Comparison of ENCODE assay signal across 9 cellular contexts in genomic region chr11:68128682-68129327, GRCh38. TPM values are rescaled to one million over a fixed set of nuclear protein-coding genes. Genes with fewer than 3 reads are reported as not detected.
DNase-seq lines count a peak whose midpoint lies in the region; ATAC-seq and TF ChIP-seq lines count a peak whose summit lies in the region.
"Had no signal": no experiment of that assay in that cellular context is flagged by ENCODE, and none has a peak within 500 bp of the region (broad histone marks: within the 10 kb centered on the region; RNA-seq: fewer than 3 reads in every experiment).

No MANE protein-coding gene starts in this region.

- DNase-seq in breast epithelium (ENCODE audit: low spot score in 2 of 2) (peak in 1 of 2 donors; percentile 49), MCF 10A (ENCODE audit: unreplicated experiment) (no peak), fibroblast of gingiva (ENCODE audit: low read depth) (peak; percentile 70), naive B cell (no peak)
- DNase-seq in activated effector memory CD4-positive, alpha-beta T cell treated with anti-CD3 and anti-CD28 coated beads, Interleukin-2, amount 50 U/mL, for 16 hours, result no peak
- no peak for DNase-seq in stimulated activated CD4-positive, alpha-beta T cell treated with anti-CD3 and anti-CD28 coated beads, Interleukin-4, amount 100 ng/mL, for 24 hours
- DNase-seq: NCI-H446 treated with DMSO at 0.1 percent for 48 hours had no signal

- peaks cover 9% of the 10 kb centered on the region for H3K9me3 Mint-ChIP-seq in MCF 10A (ENCODE audit: unreplicated experiment)
- peaks cover 4 to 16% (median 9%) of the 10 kb centered on the region in 7 donors for H3K9me3 Mint-ChIP-seq in naive B cell

- H3K36me3 Mint-ChIP-seq in MCF 10A (ENCODE audit: insufficient read depth, unreplicated experiment), result peaks cover 4% of the 10 kb centered on the region
- peaks cover 0 to 24% of the 10 kb centered on the region in 2 donors for H3K36me3 Mint-ChIP-seq in naive B cell

- ATAC-seq in naive B cell (ENCODE audit: low read depth in 2 of 2) (no peak), HG02840 (IDR thresholded peaks at IDR 0.05; ENCODE audit: low FRiP score, unreplicated experiment) (no peak), GM19467 (IDR thresholded peaks at IDR 0.05; ENCODE audit: unreplicated experiment) (no peak)

- no peaks in the 10 kb centered on the region for H3K9me3 ChIP-seq in breast epithelium

- no peaks in the 10 kb centered on the region for H3K4me1 Mint-ChIP-seq in MCF 10A (ENCODE audit: insufficient read depth, unreplicated experiment)
- H3K4me1 Mint-ChIP-seq in naive B cell, result peaks cover 3 to 7% (median 6%) of the 10 kb centered on the region in 3 donors

- H3K36me3 ChIP-seq in breast epithelium, result no peaks in the 10 kb centered on the region

- POLR2A ChIA-PET in MCF 10A (lab: Yijun Ruan, JAX), result no interaction called here

- intact Hi-C loops in breast epithelium (cut with DNase I; ENCODE audit: low total_unique reads) (no loop called here), MCF 10A (cut with micrococcal nuclease) (loop anchor here (10.0 kb wide), 1 partner anchor 76 kb away; no protein-coding TSS in a partner anchor)

- peak overlapping the region; percentile 44 to 68 (median 56) for H3K4me3 ChIP-seq in breast epithelium

- H3K4me3 Mint-ChIP-seq in MCF 10A (ENCODE audit: unreplicated experiment), result no peak overlapping the region
- H3K4me3 Mint-ChIP-seq in naive B cell, result peak overlapping the region in 7 of 8 donors; percentile 40 to 74 (median 53)

- peaks cover 7% of the 10 kb centered on the region in 2 donors for H3K4me1 ChIP-seq in breast epithelium

- TF ChIP-seq POLR2A in breast epithelium (IDR thresholded peaks at IDR 0.05), result no peak

- H3K27ac ChIP-seq in breast epithelium, result peak overlapping the region; percentile 85

- H3K27ac Mint-ChIP-seq in MCF 10A (ENCODE audit: low read depth, unreplicated experiment), result no peak overlapping the region
- peak overlapping the region in 2 of 6 donors; percentile 3 to 77 for H3K27ac Mint-ChIP-seq in naive B cell

- H3K27me3 Mint-ChIP-seq in MCF 10A (ENCODE audit: insufficient read depth, unreplicated experiment) (peaks cover 9% of the 10 kb centered on the region), naive B cell (peaks cover 15 to 30% (median 25%) of the 10 kb centered on the region in 3 donors)

- CTCF ChIA-PET in MCF 10A (lab: Yijun Ruan, JAX), result no interaction called here

- TF ChIP-seq CTCF in breast epithelium (IDR thresholded peaks at IDR 0.05), result no peak
- TF ChIP-seq CTCF in MCF 10A (IDR thresholded peaks at IDR 0.05; ENCODE audit: unreplicated experiment), result no peak

- H3K27me3 ChIP-seq in breast epithelium, result no peaks in the 10 kb centered on the region

- BruUV-seq in MCF 10A (replicated peaks; lab: Mats Ljungman, UMichigan), result no TSS peak

RNA-seq across cellular contexts. Expression of gene CHKA, which starts 7.6 kb away (rescaled TPM):
- total RNA-seq in breast epithelium (10 to 100 TPM; 52.1 to 73.0 (median 71.7) TPM), MCF 10A (2022) (7.8 and 13.7 TPM in 2 replicates)
- 10 to 100 TPM in 1 of 6 donors, 1 to 10 TPM in 5; 4.9 to 17.6 (median 6.4) TPM for polyA plus RNA-seq in naive B cell (ENCODE audit: low read depth in 6 of 6)
